In genomic region chr17:44758414-44759095, GRCh38 we compare ENCODE assay signal across 8 cellular contexts. TPM values are rescaled to one million over a fixed set of nuclear protein-coding genes. Genes with fewer than 3 reads are reported as not detected.
DNase-seq lines count a peak whose midpoint lies in the region; ATAC-seq, FAIRE-seq and TF ChIP-seq lines count a peak whose summit lies in the region.

A gene with protein sequence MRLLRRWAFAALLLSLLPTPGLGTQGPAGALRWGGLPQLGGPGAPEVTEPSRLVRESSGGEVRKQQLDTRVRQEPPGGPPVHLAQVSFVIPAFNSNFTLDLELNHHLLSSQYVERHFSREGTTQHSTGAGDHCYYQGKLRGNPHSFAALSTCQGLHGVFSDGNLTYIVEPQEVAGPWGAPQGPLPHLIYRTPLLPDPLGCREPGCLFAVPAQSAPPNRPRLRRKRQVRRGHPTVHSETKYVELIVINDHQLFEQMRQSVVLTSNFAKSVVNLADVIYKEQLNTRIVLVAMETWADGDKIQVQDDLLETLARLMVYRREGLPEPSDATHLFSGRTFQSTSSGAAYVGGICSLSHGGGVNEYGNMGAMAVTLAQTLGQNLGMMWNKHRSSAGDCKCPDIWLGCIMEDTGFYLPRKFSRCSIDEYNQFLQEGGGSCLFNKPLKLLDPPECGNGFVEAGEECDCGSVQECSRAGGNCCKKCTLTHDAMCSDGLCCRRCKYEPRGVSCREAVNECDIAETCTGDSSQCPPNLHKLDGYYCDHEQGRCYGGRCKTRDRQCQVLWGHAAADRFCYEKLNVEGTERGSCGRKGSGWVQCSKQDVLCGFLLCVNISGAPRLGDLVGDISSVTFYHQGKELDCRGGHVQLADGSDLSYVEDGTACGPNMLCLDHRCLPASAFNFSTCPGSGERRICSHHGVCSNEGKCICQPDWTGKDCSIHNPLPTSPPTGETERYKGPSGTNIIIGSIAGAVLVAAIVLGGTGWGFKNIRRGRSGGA (plus strand): TSS chr17:44758988. CDS start chr17:44759200, 212 bp downstream.

- no peak within 1 kb of the TSS for H2AFZ ChIP-seq in astrocyte (ENCODE audit: low read depth, low read length)

- no peak within 1 kb of the TSS for H3K9ac ChIP-seq in astrocyte (ENCODE audit: low read length)
- H3K9ac ChIP-seq in kidney (ENCODE audit: low read length in 2 of 2) = no peak within 1 kb of the TSS

- peaks cover 45% of the 10 kb centered on the region for H3K27me3 Mint-ChIP-seq in astrocyte (ENCODE audit: low read depth, unreplicated experiment)
- peaks cover 24% of the 10 kb centered on the region for H3K27me3 Mint-ChIP-seq in type B pancreatic cell

- DNase-seq in activated naive CD4-positive, alpha-beta T cell treated with anti-CD3 and anti-CD28 coated beads, Interleukin-2, amount 50 U/mL, for 72 hours (ENCODE audit: low spot score in 2 of 2) = no peak
- DNase-seq in activated naive CD4-positive, alpha-beta T cell treated with anti-CD3 and anti-CD28 coated beads, Interleukin-2, amount 50 U/mL, for 16 hours = no peak
- DNase-seq in astrocyte (ENCODE audit: low read depth) = no peak
- DNase-seq in kidney = peak; percentile 76
- no peak for DNase-seq in type B pancreatic cell (ENCODE audit: extremely low spot score, unreplicated experiment)
- DNase-seq in inferior parietal cortex (ENCODE audit: extremely low spot score) = no peak

- no peaks in the 10 kb centered on the region for H3K36me3 ChIP-seq in astrocyte (ENCODE audit: insufficient read depth, low read length)
- no peaks in the 10 kb centered on the region for H3K36me3 ChIP-seq in kidney (ENCODE audit: control insufficient read depth in 1 of 2, insufficient read depth in 2 of 2, low read length in 2 of 2)

- no peaks in the 10 kb centered on the region for H4K20me1 ChIP-seq in astrocyte (ENCODE audit: insufficient read depth, low read length)

- no peak within 1 kb of the TSS for H3K27ac ChIP-seq in astrocyte (ENCODE audit: low read depth, low read length)
- no peak within 1 kb of the TSS for H3K27ac ChIP-seq in kidney (ENCODE audit: low read depth in 2 of 2, low read length in 2 of 2)

- intact Hi-C loops in kidney (cut with DNase I) = no loop called here

- ATAC-seq in activated naive CD4-positive, alpha-beta T cell treated with anti-CD3 and anti-CD28 coated beads, Interleukin-2, amount 50 U/mL, for 72 hours = peak; percentile 13 to 33
- ATAC-seq in GM18502 (IDR thresholded peaks at IDR 0.05; ENCODE audit: poor library complexity, unreplicated experiment) (no peak), GM19324 (IDR thresholded peaks at IDR 0.05; ENCODE audit: low FRiP score, unreplicated experiment) (no peak)

- peak within 1 kb of the TSS; percentile 17 for H3K4me3 ChIP-seq in astrocyte (ENCODE audit: insufficient read depth, low read depth, low read length)
- H3K4me3 ChIP-seq in kidney (ENCODE audit: low read length in 2 of 2) = no peak within 1 kb of the TSS

- H3K36me3 Mint-ChIP-seq in activated naive CD4-positive, alpha-beta T cell treated with anti-CD3 and anti-CD28 coated beads, Interleukin-2, amount 50 U/mL, for 72 hours = no peaks in the 10 kb centered on the region
- H3K36me3 Mint-ChIP-seq in astrocyte (ENCODE audit: low read depth, unreplicated experiment) = no peaks in the 10 kb centered on the region
- H3K36me3 Mint-ChIP-seq in type B pancreatic cell = no peaks in the 10 kb centered on the region

- no peaks in the 10 kb centered on the region for H3K9me3 Mint-ChIP-seq in activated naive CD4-positive, alpha-beta T cell treated with anti-CD3 and anti-CD28 coated beads, Interleukin-2, amount 50 U/mL, for 72 hours
- H3K9me3 Mint-ChIP-seq in astrocyte (ENCODE audit: unreplicated experiment) = no peaks in the 10 kb centered on the region
- no peaks in the 10 kb centered on the region for H3K9me3 Mint-ChIP-seq in type B pancreatic cell

- H3K4me1 ChIP-seq in astrocyte (ENCODE audit: insufficient read depth, low read length) (no peaks in the 10 kb centered on the region), kidney (ENCODE audit: control insufficient read depth in 1 of 2, insufficient read depth in 1 of 2, low read depth in 1 of 2, low read length in 2 of 2) (peaks cover 0 to 4% of the 10 kb centered on the region in 2 donors)

- no peak for TF ChIP-seq CTCF in astrocyte (IDR thresholded peaks at IDR 0.05; ENCODE audit: insufficient read depth, low read depth, low read length)
- no peak for TF ChIP-seq CTCF in kidney (IDR thresholded peaks at IDR 0.05; ENCODE audit: borderline replicate concordance, extremely low read depth, insufficient read depth)
- no peak for TF ChIP-seq CTCF in type B pancreatic cell (conservative IDR thresholded peaks at IDR 0.05)

- H3K27ac Mint-ChIP-seq in activated naive CD4-positive, alpha-beta T cell treated with anti-CD3 and anti-CD28 coated beads, Interleukin-2, amount 50 U/mL, for 72 hours = no peak within 1 kb of the TSS
- H3K27ac Mint-ChIP-seq in astrocyte (ENCODE audit: unreplicated experiment) (no peak within 1 kb of the TSS), type B pancreatic cell (no peak within 1 kb of the TSS)

- H3K4me1 Mint-ChIP-seq in astrocyte (ENCODE audit: low read depth, unreplicated experiment) (no peaks in the 10 kb centered on the region), type B pancreatic cell (ENCODE audit: unreplicated experiment) (no peaks in the 10 kb centered on the region)

- no peaks in the 10 kb centered on the region for H3K79me2 ChIP-seq in astrocyte (ENCODE audit: insufficient read depth, low read length)

- H3K9me3 ChIP-seq in astrocyte (ENCODE audit: insufficient read depth, low read depth, low read length) = no peaks in the 10 kb centered on the region
- H3K9me3 ChIP-seq in kidney (ENCODE audit: control insufficient read depth in 1 of 2, low read length in 2 of 2) = no peaks in the 10 kb centered on the region

- no peak for FAIRE-seq in astrocyte (lab: Jason Lieb, UNC)
- no peak for FAIRE-seq in kidney (lab: Jason Lieb, UNC)

- H3K4me2 ChIP-seq in astrocyte (ENCODE audit: low read length) = peak within 1 kb of the TSS; percentile 75

- peaks cover 11% of the 10 kb centered on the region for H3K27me3 ChIP-seq in astrocyte (ENCODE audit: insufficient read depth, low read length)

- H3K4me3 Mint-ChIP-seq in astrocyte (ENCODE audit: unreplicated experiment) (peak within 1 kb of the TSS; percentile 27), type B pancreatic cell (peak within 1 kb of the TSS; percentile 80)

RNA-seq across cellular contexts. Expression of the gene that starts here (rescaled TPM):
- 1 to 10 TPM in 1 of 2 donors, under 1 TPM in 1; 0.25 to 1.3 TPM for total RNA-seq in activated naive CD4-positive, alpha-beta T cell treated with anti-CD3 and anti-CD28 coated beads, Interleukin-2, amount 50 U/mL, for 72 hours
- 0.43 and 0.65 TPM in 2 replicates for total RNA-seq in astrocyte
- 0.28 TPM for total RNA-seq in kidney
- polyA plus RNA-seq in kidney (ENCODE audit: insufficient read depth, low read depth, low replicate concordance) = 0.24 TPM
- total RNA-seq in type B pancreatic cell (ENCODE audit: low replicate concordance) = 4.6 and 4.7 TPM in 2 replicates

Comparison
In these comparisons a context has a peak if more than half of its experiments do, and no peak if none do; other contexts are left out.
1. Peak in DNase-seq in kidney; RNA of the gene not detected or under 1 TPM.
2. ATAC-seq: peak in activated naive CD4-positive, alpha-beta T cell treated with anti-CD3 and anti-CD28 coated beads, Interleukin-2, amount 50 U/mL, for 72 hours (2 of 2); none in GM18502 (single experiment) and GM19324 (single experiment).